In the genomic region with DNA sequence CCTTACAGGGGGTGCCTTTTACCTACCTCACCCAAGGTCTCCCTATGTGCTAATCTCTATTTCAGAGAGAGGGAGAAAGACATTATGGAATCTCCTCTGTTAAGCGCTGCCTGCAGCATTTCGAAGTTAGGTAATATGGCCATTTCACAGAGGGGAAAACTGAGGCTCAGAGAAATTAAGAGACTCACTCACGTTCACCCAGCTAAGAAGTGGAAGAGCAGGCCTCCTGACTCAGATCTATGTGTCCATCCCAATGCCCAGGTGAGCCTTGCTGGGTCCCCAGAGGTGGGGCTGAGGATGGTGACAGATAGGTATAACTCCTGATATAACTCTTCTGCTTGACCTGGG, we compare ENCODE assay signal across 13 cellular contexts.
A peak's percentile ranks its signal among the peaks of the same experiment; 100 is the strongest.
DNase-seq lines count a peak whose midpoint lies in the region; ATAC-seq, FAIRE-seq and TF ChIP-seq lines count a peak whose summit lies in the region.
"Had no signal": no experiment of that assay in that cellular context is flagged by ENCODE, and none has a peak within 500 bp of the region (broad histone marks: within the 10 kb centered on the region; RNA-seq: fewer than 3 reads in every experiment).

No MANE protein-coding gene starts in this region.

- no peak for TF ChIP-seq POLR2A in heart left ventricle (IDR thresholded peaks at IDR 0.05)

- peaks cover 3% of the 10 kb centered on the region for H3K9me3 Mint-ChIP-seq in progenitor cell of endocrine pancreas (ENCODE audit: low read depth)

- H3K36me3 Mint-ChIP-seq in progenitor cell of endocrine pancreas (ENCODE audit: insufficient read depth) = peaks cover 1% of the 10 kb centered on the region
- H3K36me3 Mint-ChIP-seq: activated CD4-positive, alpha-beta memory T cell treated with anti-CD3 and anti-CD28 coated beads for 36 hours had no signal

- FAIRE-seq in kidney (lab: Jason Lieb, UNC) = no peak

- H3K27me3 Mint-ChIP-seq in progenitor cell of endocrine pancreas = peaks cover 4% of the 10 kb centered on the region
- H3K27me3 Mint-ChIP-seq: activated CD4-positive, alpha-beta memory T cell treated with anti-CD3 and anti-CD28 coated beads for 36 hours had no signal

- peaks cover 0 to 18% (median 8%) of the 10 kb centered on the region in 12 donors for H3K9me3 ChIP-seq in heart left ventricle
- H3K9me3 ChIP-seq in kidney (ENCODE audit: control insufficient read depth in 1 of 2, low read length in 2 of 2) = peaks cover 0 to 4% of the 10 kb centered on the region in 2 donors

- H3K4me1 Mint-ChIP-seq in progenitor cell of endocrine pancreas (ENCODE audit: low read depth) = peaks cover 12% of the 10 kb centered on the region

- TF ChIP-seq CTCF in heart left ventricle (IDR thresholded peaks at IDR 0.05) (no peak), kidney (IDR thresholded peaks at IDR 0.05; ENCODE audit: borderline replicate concordance, extremely low read depth, insufficient read depth) (no peak), progenitor cell of endocrine pancreas (IDR thresholded peaks at IDR 0.05; ENCODE audit: unreplicated experiment) (no peak)

- H3K27ac Mint-ChIP-seq in progenitor cell of endocrine pancreas = peak overlapping the region; percentile 84
- H3K27ac Mint-ChIP-seq: activated CD4-positive, alpha-beta memory T cell treated with anti-CD3 and anti-CD28 coated beads for 36 hours had no signal

- DNase-seq in heart left ventricle (no peak), cardiac septum (ENCODE audit: low spot score) (no peak), kidney (no peak), progenitor cell of endocrine pancreas (ENCODE audit: low spot score, unreplicated experiment) (no peak), LoVo (ENCODE audit: low spot score) (no peak)
- DNase-seq: activated CD4-positive, alpha-beta memory T cell treated with anti-CD3 and anti-CD28 coated beads for 36 hours; COR-L47; hypothalamus; NCI-H1417; NCI-H446 treated with DMSO at 0.1 percent for 48 hours had no signal

- H3K4me3 ChIP-seq in heart left ventricle = no peak overlapping the region
- peak overlapping the region in 1 of 2 donors; percentile 2 for H3K4me3 ChIP-seq in kidney (ENCODE audit: low read length in 2 of 2)
- no peak overlapping the region for H3K4me3 ChIP-seq in urinary bladder (ENCODE audit: low read depth, low read length)

- no peaks in the 10 kb centered on the region for H3K36me3 ChIP-seq in heart left ventricle
- H3K36me3 ChIP-seq in kidney (ENCODE audit: control insufficient read depth in 1 of 2, insufficient read depth in 2 of 2, low read length in 2 of 2) = no peaks in the 10 kb centered on the region
- H3K36me3 ChIP-seq in urinary bladder (ENCODE audit: insufficient read depth) = no peaks in the 10 kb centered on the region

- H3K4me1 ChIP-seq in heart left ventricle = peaks cover 17 to 87% (median 61%) of the 10 kb centered on the region in 12 donors
- H3K4me1 ChIP-seq in kidney (ENCODE audit: control insufficient read depth in 1 of 2, insufficient read depth in 1 of 2, low read depth in 1 of 2, low read length in 2 of 2) = peaks cover 60 to 71% of the 10 kb centered on the region in 2 donors
- H3K4me1 ChIP-seq in urinary bladder (ENCODE audit: insufficient read depth) = no peaks in the 10 kb centered on the region

- H3K27ac ChIP-seq in heart left ventricle = peak overlapping the region; percentile 76 to 98 (median 90)
- H3K27ac ChIP-seq in kidney (ENCODE audit: low read depth in 2 of 2, low read length in 2 of 2) = peak overlapping the region; percentile 96 to 97
- peak overlapping the region; percentile 53 for H3K27ac ChIP-seq in urinary bladder (ENCODE audit: low read depth)

- H3K27me3 ChIP-seq in heart left ventricle = no peaks in the 10 kb centered on the region

- peak overlapping the region in 1 of 2 donors; percentile 56 for H3K9ac ChIP-seq in kidney (ENCODE audit: low read length in 2 of 2)

- intact Hi-C loops in heart left ventricle (cut with DNase I) (loop anchor here in 5 of 10 donors (1.0 to 5.0 kb wide), 6 partner anchors 76 to 141 kb away; no protein-coding TSS in a partner anchor), cardiac septum (cut with DNase I) (loop anchor here (10.0 kb wide), 1 partner anchor 143 kb away; no protein-coding TSS in a partner anchor), kidney (cut with DNase I) (no loop called here)

- H3K4me3 Mint-ChIP-seq in progenitor cell of endocrine pancreas (ENCODE audit: low read depth) = no peak overlapping the region
- H3K4me3 Mint-ChIP-seq: activated CD4-positive, alpha-beta memory T cell treated with anti-CD3 and anti-CD28 coated beads for 36 hours had no signal

- ATAC-seq in heart left ventricle (no peak), HG03571 (IDR thresholded peaks at IDR 0.05; ENCODE audit: unreplicated experiment) (no peak), HG02678 (IDR thresholded peaks at IDR 0.05; ENCODE audit: unreplicated experiment) (no peak)

- 82 to 86% (median 83%) methylated on average over 3 of the region's 3 CpGs for WGBS in heart left ventricle, 4 donors
- WGBS in urinary bladder = 82% methylated on average over 3 of the region's 3 CpGs
